30 cellular contexts compared by ENCODE assay signal in the genomic region with DNA sequence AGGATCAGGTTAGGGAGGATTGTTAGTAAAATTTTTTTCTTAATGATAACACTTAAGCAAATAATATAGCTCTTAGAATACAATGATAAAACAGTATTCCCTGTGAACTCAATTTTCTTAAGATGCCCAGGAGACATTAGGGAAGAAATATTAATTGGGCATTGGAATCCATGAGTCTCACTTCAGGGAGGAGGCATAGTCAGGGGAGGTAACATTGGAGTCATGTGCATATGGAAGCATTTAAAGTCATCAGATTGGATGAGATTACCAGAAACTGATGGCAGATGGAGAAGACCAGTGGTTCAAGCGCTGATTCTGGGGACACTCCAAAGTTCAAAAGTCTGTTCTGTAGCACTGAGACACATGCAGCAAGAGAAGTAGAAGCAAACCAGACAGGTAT. TPM values are rescaled to one million over a fixed set of nuclear protein-coding genes. Genes with fewer than 3 reads are reported as not detected.
"Had no signal": no experiment of that assay in that cellular context is flagged by ENCODE, and none has a peak within 500 bp of the region (broad histone marks: within the 10 kb centered on the region; RNA-seq: fewer than 3 reads in every experiment).

A gene with protein sequence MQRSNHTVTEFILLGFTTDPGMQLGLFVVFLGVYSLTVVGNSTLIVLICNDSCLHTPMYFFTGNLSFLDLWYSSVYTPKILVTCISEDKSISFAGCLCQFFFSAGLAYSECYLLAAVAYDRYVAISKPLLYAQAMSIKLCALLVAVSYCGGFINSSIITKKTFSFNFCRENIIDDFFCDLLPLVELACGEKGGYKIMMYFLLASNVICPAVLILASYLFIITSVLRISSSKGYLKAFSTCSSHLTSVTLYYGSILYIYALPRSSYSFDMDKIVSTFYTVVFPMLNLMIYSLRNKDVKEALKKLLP (plus strand): TSS at position 301 of the 400 bp plus-strand sequence. CDS start 1,293 bp downstream, outside the sequence.

- DNase-seq: stimulated activated CD4-positive, alpha-beta T cell treated with anti-CD3 and anti-CD28 coated beads, Interleukin-2, amount 100 ng/mL, for 48 hours; stimulated activated CD4-positive, alpha-beta T cell treated with anti-CD3 and anti-CD28 coated beads, Interleukin-4, amount 100 ng/mL, for 1 hour; stimulated activated CD4-positive, alpha-beta T cell treated with anti-CD3 and anti-CD28 coated beads, Interleukin-4, amount 100 ng/mL, for 24 hours; stimulated activated CD4-positive, alpha-beta T cell treated with anti-CD3 and anti-CD28 coated beads, Interleukin-4, amount 100 ng/mL, for 4 hours; stimulated activated CD8-positive, alpha-beta memory T cell treated with anti-CD3 and anti-CD28 coated beads, Interleukin-4, amount 100 ng/mL, for 48 hours; stimulated activated naive B cell treated with anti-CD40 and anti-IgM and Interleukin-4, amounts not matched to agents 10 μg/mL and 1 μg/mL and 100 μg/mL, for 72 hours; stimulated activated naive CD4-positive, alpha-beta T cell; stimulated activated naive CD4-positive, alpha-beta T cell treated with Interleukin-2 at 50 U/mL for 16 hours; stimulated activated naive CD8-positive, alpha-beta T cell treated with anti-CD3 and anti-CD28 coated beads, Interleukin-15, amount 100 ng/mL, for 72 hours; stimulated activated naive CD8-positive, alpha-beta T cell treated with anti-CD3 and anti-CD28 coated beads, Interleukin-15, Interleukin-2, amounts not matched to agents 100 U/mL and 50 U/mL, for 24 hours; stomach; substantia nigra; testis; thyroid gland; tibial artery; transverse colon; upper lobe of left lung; upper lobe of right lung; uterus had no signal

- H3K9me3 ChIP-seq: stomach, suprapubic skin, testis, thoracic aorta, thyroid gland, tibial artery, tibial nerve, transverse colon, upper lobe of left lung, upper lobe of right lung, uterus, vagina had no signal

- H3K36me3 ChIP-seq: stomach, suprapubic skin, thoracic aorta, thyroid gland, tibial artery, tibial nerve, transverse colon, upper lobe of left lung, upper lobe of right lung, uterus, vagina had no signal

- H3K27ac ChIP-seq: stomach, suprapubic skin, testis, thoracic aorta, thyroid gland, tibial artery, tibial nerve, transverse colon, upper lobe of left lung, upper lobe of right lung, uterus, vagina had no signal

- H3K27me3 ChIP-seq: stomach, suprapubic skin, testis, thyroid gland, tibial artery, tibial nerve, transverse colon, upper lobe of left lung, upper lobe of right lung, uterus, vagina had no signal

- H3K4me1 ChIP-seq: stomach, suprapubic skin, testis, thyroid gland, tibial artery, tibial nerve, upper lobe of left lung, upper lobe of right lung, uterus, vagina had no signal

- H3K4me3 ChIP-seq: stomach, suprapubic skin, testis, thoracic aorta, thyroid gland, tibial artery, tibial nerve, transverse colon, upper lobe of left lung, upper lobe of right lung, uterus, vagina had no signal

- ATAC-seq: stimulated activated effector memory CD8-positive, alpha-beta T cell treated with anti-CD3 and anti-CD28 coated beads, Interleukin-12 subunit alpha, Interleukin-12 subunit beta, amount 100 ng/mL, for 72 hours; stimulated activated memory B cell treated with anti-CD40 and anti-IgM and Interleukin-4, amounts not matched to agents 10 μg/mL and 1 μg/mL and 100 μg/mL, for 72 hours; stimulated activated naive B cell treated with anti-CD40 and anti-IgM and Interleukin-4, amounts not matched to agents 10 μg/mL and 1 μg/mL and 100 μg/mL, for 72 hours; stimulated activated naive CD8-positive, alpha-beta T cell treated with anti-CD3 and anti-CD28 coated beads, Interleukin-15, amount 100 ng/mL, for 72 hours; stimulated activated naive CD8-positive, alpha-beta T cell treated with anti-CD3 and anti-CD28 coated beads, Interleukin-15, Interleukin-2, amounts not matched to agents 100 U/mL and 50 U/mL, for 24 hours; upper lobe of right lung had no signal

RNA-seq across cellular contexts. Expression of the gene that starts here (rescaled TPM):
- total RNA-seq: stomach, subcutaneous adipose tissue, suprapubic skin, temporal lobe, testis, thoracic aorta, thyroid gland, tibial nerve, transverse colon, upper lobe of left lung, upper lobe of right lung, ureter, urinary bladder, uterus, vagina had no signal
- polyA plus RNA-seq: stomach, thymus, urinary bladder had no signal
